In the genomic region with DNA sequence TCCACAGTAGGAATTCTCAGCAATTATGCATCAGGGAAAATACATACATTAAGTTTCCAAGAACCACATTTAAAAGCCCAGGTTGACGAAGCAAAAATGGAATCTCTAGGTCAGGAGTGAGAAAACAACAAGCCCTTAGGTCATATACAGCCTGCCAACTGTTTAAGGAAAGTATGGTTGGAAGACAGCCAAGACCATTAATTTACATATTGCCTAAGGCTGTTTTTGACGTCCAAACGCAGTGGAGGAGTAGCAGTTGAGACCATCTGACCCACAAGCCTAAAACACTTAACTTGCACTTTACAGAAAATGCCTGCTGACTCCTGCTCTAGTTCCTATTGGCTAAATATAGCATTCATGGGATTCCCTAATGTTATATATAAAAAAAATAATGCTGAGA, we compare ENCODE assay signal across 9 cellular contexts.
DNase-seq lines count a peak whose midpoint lies in the region; ATAC-seq, FAIRE-seq and TF ChIP-seq lines count a peak whose summit lies in the region.
"Had no signal": no experiment of that assay in that cellular context is flagged by ENCODE, and none has a peak within 500 bp of the region (broad histone marks: within the 10 kb centered on the region; RNA-seq: fewer than 3 reads in every experiment).

No MANE protein-coding gene starts in this region.

- no peak for ATAC-seq in GM18909 (IDR thresholded peaks at IDR 0.05; ENCODE audit: poor library complexity, unreplicated experiment)
- no peak for ATAC-seq in pancreas

- DNase-seq in DMS 273 (lab: John Stamatoyannopoulos, UW; ENCODE audit: unreplicated experiment) (peak; percentile 30), DMS 273 treated with DMSO at 0.1 percent for 48 hours (lab: John Stamatoyannopoulos, UW) (no peak), NCI-H1092 treated with DMSO at 0.1 percent for 48 hours (lab: John Stamatoyannopoulos, UW) (peak; percentile 66), amniotic stem cell (lab: John Stamatoyannopoulos, UW) (peak; percentile 17), smooth muscle cell (lab: John Stamatoyannopoulos, UW; ENCODE audit: unreplicated experiment) (no peak), amygdala (lab: John Stamatoyannopoulos, UW) (no peak), pancreas (no peak)

- H3K79me2 ChIP-seq in smooth muscle cell (ENCODE audit: low read depth), result no peaks in the 10 kb centered on the region

- intact Hi-C loops in pancreas (cut with DNase I), result loop anchor here in 1 of 3 donors (10.0 kb wide), 1 partner anchor 227 kb away; no protein-coding TSS in a partner anchor

- H3F3A ChIP-seq in smooth muscle cell (ENCODE audit: low read depth), result no peaks in the 10 kb centered on the region

- no peaks in the 10 kb centered on the region for H3K36me3 ChIP-seq in smooth muscle cell (ENCODE audit: low read depth)
- H3K36me3 ChIP-seq in pancreas, result no peaks in the 10 kb centered on the region

- H3K27ac ChIP-seq in smooth muscle cell (ENCODE audit: low read depth) (no peak overlapping the region), pancreas (no peak overlapping the region)
- H3K27ac ChIP-seq: 22Rv1 had no signal

- H4K20me1 ChIP-seq in smooth muscle cell (ENCODE audit: low read depth), result no peaks in the 10 kb centered on the region

- peak overlapping the region; percentile 25 for H3K4me2 ChIP-seq in smooth muscle cell

- no peaks in the 10 kb centered on the region for H3K4me1 ChIP-seq in smooth muscle cell (ENCODE audit: low read depth)
- peaks cover 0 to 5% (median 0%) of the 10 kb centered on the region in 3 donors for H3K4me1 ChIP-seq in pancreas

- no peak for FAIRE-seq in pancreas (lab: Jason Lieb, UNC)

- H3K4me3 ChIP-seq in smooth muscle cell (no peak overlapping the region), pancreas (no peak overlapping the region)

- 6% methylated on average over 3 of the region's 3 CpGs for WGBS in smooth muscle cell (ENCODE audit: low lambda C conversion rate)
- WGBS in pancreas, 2 donors, result 7 to 15% methylated on average over 3 of the region's 3 CpGs

- no peak overlapping the region for H3K9ac ChIP-seq in smooth muscle cell (ENCODE audit: low read depth)

- TF ChIP-seq CTCF in smooth muscle cell (IDR thresholded peaks at IDR 0.05; ENCODE audit: borderline replicate concordance, insufficient read depth, poor library complexity, severe bottlenecking) (no peak), pancreas (IDR thresholded peaks at IDR 0.05) (no peak)

- no peaks in the 10 kb centered on the region for H3K27me3 ChIP-seq in smooth muscle cell (ENCODE audit: low read depth)
- H3K27me3 ChIP-seq in pancreas, result no peaks in the 10 kb centered on the region

- no peaks in the 10 kb centered on the region for H3K9me3 ChIP-seq in smooth muscle cell (replicated peaks; ENCODE audit: low read depth)
- H3K9me3 ChIP-seq in pancreas, result no peaks in the 10 kb centered on the region

- H2AFZ ChIP-seq in smooth muscle cell (ENCODE audit: low read depth), result no peak overlapping the region

Comparison
In these comparisons a context has a peak if more than half of its experiments do, and no peak if none do; other contexts are left out.
1. DNase-seq: peak in DMS 273 (single experiment), NCI-H1092 treated with DMSO at 0.1 percent for 48 hours (single experiment) and amniotic stem cell (single experiment); none in DMS 273 treated with DMSO at 0.1 percent for 48 hours (single experiment), smooth muscle cell (single experiment), amygdala (0 of 56) and pancreas (0 of 6).